In genomic region chr16:67537636-67538591, GRCh38 we compare ENCODE assay signal across 9 cellular contexts. TPM values are rescaled to one million over a fixed set of nuclear protein-coding genes. Genes with fewer than 3 reads are reported as not detected.
A peak's percentile ranks its signal among the peaks of the same experiment; 100 is the strongest.
DNase-seq lines count a peak whose midpoint lies in the region; ATAC-seq, FAIRE-seq and TF ChIP-seq lines count a peak whose summit lies in the region.
"Had no signal": no experiment of that assay in that cellular context is flagged by ENCODE, and none has a peak within 500 bp of the region (broad histone marks: within the 10 kb centered on the region; RNA-seq: fewer than 3 reads in every experiment).

No MANE protein-coding gene starts in this region.

- 0% methylated on average over 12 of the region's 97 CpGs for WGBS in esophagus muscularis mucosa
- WGBS in transverse colon (ENCODE audit: low coverage in 1 of 2), 2 donors, result 2% methylated on average over 48 of the region's 97 CpGs; no CpG with 5 or more reads in 1 of the 2 donors

- H3K36me3 Mint-ChIP-seq in natural killer cell, result no peaks in the 10 kb centered on the region

- intact Hi-C loops in esophagus muscularis mucosa (cut with DNase I) (no loop called here), natural killer cell (cut with micrococcal nuclease) (loop anchor here (2.0 kb wide), 1 partner anchor 17 kb away; no protein-coding TSS in a partner anchor), transverse colon (cut with DNase I; ENCODE audit: low total_unique reads) (no loop called here)

- peak; percentile 66 to 83 (median 74) for ATAC-seq in natural killer cell

- peak overlapping the region; percentile 89 to 94 for H3K27ac Mint-ChIP-seq in natural killer cell

- FAIRE-seq in H54 (lab: Jason Lieb, UNC), result no peak

- no peak for TF ChIP-seq CTCF in esophagus muscularis mucosa (IDR thresholded peaks at IDR 0.05)
- no peak for TF ChIP-seq CTCF in natural killer cell (IDR thresholded peaks at IDR 0.05)
- TF ChIP-seq CTCF in transverse colon (IDR thresholded peaks at IDR 0.05), result no peak

- H3K27me3 Mint-ChIP-seq in natural killer cell (ENCODE audit: low read depth in 2 of 2), result no peaks in the 10 kb centered on the region

- H3K9me3 ChIP-seq in HUES48 (ENCODE audit: control insufficient read depth, insufficient read depth, low read length) (no peaks in the 10 kb centered on the region), esophagus muscularis mucosa (no peaks in the 10 kb centered on the region), transverse colon (no peaks in the 10 kb centered on the region)

- H3K36me3 ChIP-seq in HUES48 (ENCODE audit: control insufficient read depth, insufficient read depth, low read length) (0 out of 2 replicates have a peak, but pooled peaks cover 5% of the 10 kb centered on the region), esophagus muscularis mucosa (peaks cover 7 to 45% (median 41%) of the 10 kb centered on the region in 4 donors), transverse colon (no peaks in the 10 kb centered on the region)

- TF ChIP-seq POLR2A in esophagus muscularis mucosa (IDR thresholded peaks at IDR 0.05; ENCODE audit: low read depth) (no peak), transverse colon (IDR thresholded peaks at IDR 0.05) (peak; percentile 19), H54 (IDR thresholded peaks at IDR 0.05; ENCODE audit: low read depth, low read length) (no peak)

- H3K4me3 ChIP-seq in GM08714 (ENCODE audit: low read length) (peak overlapping the region; percentile 75; the same call in 1 of the 2 replicates), HUES48 (ENCODE audit: low read depth, low read length) (peak overlapping the region; percentile 66), esophagus muscularis mucosa (peak overlapping the region; percentile 60 to 72 (median 62)), transverse colon (peak overlapping the region; percentile 40 to 73 (median 65))

- H3K4me1 Mint-ChIP-seq in natural killer cell, result peaks cover 37 to 78% of the 10 kb centered on the region in 2 donors

- H3K27ac ChIP-seq in HUES48 (ENCODE audit: low read depth, low read length) (peak overlapping the region; percentile 36), esophagus muscularis mucosa (replicated peaks in 1 of 4) (peak overlapping the region; percentile 75 to 84 (median 80)), transverse colon (peak overlapping the region; percentile 66 to 82 (median 78))
- H3K27ac ChIP-seq: KMS-11 had no signal

- H3K27me3 ChIP-seq in HUES48 (ENCODE audit: control insufficient read depth, insufficient read depth, low read length) (peaks cover 77% of the 10 kb centered on the region), esophagus muscularis mucosa (no peaks in the 10 kb centered on the region), transverse colon (peaks cover 17% of the 10 kb centered on the region)

- peak overlapping the region; percentile 22; the same call in 1 of the 2 replicates for H3K9ac ChIP-seq in HUES48 (ENCODE audit: low read depth, low read length)
- H3K9ac ChIP-seq: KMS-11 had no signal

- peaks cover 3% of the 10 kb centered on the region; the same call in 1 of the 2 replicates for H3K4me1 ChIP-seq in HUES48 (ENCODE audit: control insufficient read depth, insufficient read depth, low read length)
- H3K4me1 ChIP-seq in esophagus muscularis mucosa, result peaks cover 62 to 85% (median 81%) of the 10 kb centered on the region in 4 donors
- H3K4me1 ChIP-seq in transverse colon, result peaks cover 12 to 30% (median 24%) of the 10 kb centered on the region in 4 donors

- in situ Hi-C loops in transverse colon (cut with MboI; ENCODE audit: low pct_ligation_motif_present in 1 of 4, low pct_unique_long_range_greater_than_20kb in 1 of 4, low sequenced_read_pairs in 3 of 4), result no loop called here
- in situ Hi-C loops in G401 (cut with HindIII; ENCODE audit: low sequenced_read_pairs), result no loop called here

- H3K9me3 Mint-ChIP-seq in natural killer cell, result no peaks in the 10 kb centered on the region

- DNase-seq in activated T-cell treated with anti-CD3 and anti-CD28 coated beads for 4 hours (peak; percentile 51), esophagus muscularis mucosa (ENCODE audit: extremely low spot score) (no peak), natural killer cell (peak; percentile 74), transverse colon (peak; percentile 73), H54 (ENCODE audit: insufficient read length, low spot score) (no peak), G401 (ENCODE audit: low spot score) (no peak)

- H3K4me3 Mint-ChIP-seq in natural killer cell, result peak overlapping the region; percentile 91

- TF ChIP-seq EP300 in esophagus muscularis mucosa (IDR thresholded peaks at IDR 0.05), result no peak
- no peak for TF ChIP-seq EP300 in transverse colon (IDR thresholded peaks at IDR 0.05; ENCODE audit: low read depth)

RNA-seq across cellular contexts. Expression of gene RIPOR1, which starts 9.3 kb away (rescaled TPM):
- 100 to 1,000 TPM in 1 of 4 donors, 10 to 100 TPM in 3; 63.1 to 108 (median 68.4) TPM for total RNA-seq in esophagus muscularis mucosa
- 100 to 1,000 TPM in 1 of 3 donors, 10 to 100 TPM in 2; 68.2 to 118 (median 74.8) TPM for total RNA-seq in natural killer cell
- 100 to 1,000 TPM in 1 of 4 donors, 10 to 100 TPM in 3; 11.2 to 141 (median 24.1) TPM for total RNA-seq in transverse colon
- 4.1 and 11.5 TPM in 2 replicates for total RNA-seq in G401 (2014; rRNA removed; shearing (Covaris generic))

RNA-seq across cellular contexts. Expression of gene CTCF, which starts 24.4 kb away (rescaled TPM):
- 10 to 100 TPM; 27.5 to 46.3 (median 38.5) TPM for total RNA-seq in esophagus muscularis mucosa
- total RNA-seq in natural killer cell, result 10 to 100 TPM; 61.4 to 76.7 (median 63.6) TPM
- 10 to 100 TPM; 40.0 to 46.8 (median 41.9) TPM for total RNA-seq in transverse colon
- total RNA-seq in G401 (2014; rRNA removed; shearing (Covaris generic)), result 32.4 and 37.3 TPM in 2 replicates

RNA-seq across cellular contexts. Expression of gene AGRP, which starts 54.6 kb away (rescaled TPM):
- total RNA-seq in esophagus muscularis mucosa (not detected), natural killer cell (under 1 TPM in 1 of 3 donors, not detected in 2; 0.50 TPM), transverse colon (not detected)
- total RNA-seq in G401 (2014; rRNA removed; shearing (Covaris generic)), result not detected in 2 replicates

RNA-seq across cellular contexts. Expression of gene ATP6V0D1, which starts 57.0 kb away (rescaled TPM):
- total RNA-seq in esophagus muscularis mucosa, result 100 to 1,000 TPM; 103 to 131 (median 119) TPM
- 10 to 100 TPM; 76.0 to 84.9 (median 83.3) TPM for total RNA-seq in natural killer cell
- 100 to 1,000 TPM; 218 to 457 (median 386) TPM for total RNA-seq in transverse colon
- total RNA-seq in G401 (2014; rRNA removed; shearing (Covaris generic)), result 91.8 and 119 TPM in 2 replicates

Comparison
In these comparisons a context has a peak if more than half of its experiments do, and no peak if none do; other contexts are left out.
1. DNase-seq: peak in activated T-cell treated with anti-CD3 and anti-CD28 coated beads for 4 hours (single experiment), natural killer cell (single experiment) and transverse colon (single experiment); none in esophagus muscularis mucosa (single experiment), H54 (single experiment) and G401 (single experiment).
2. Peak in every context shown above with its lines, with median percentiles within 50 percentile points of each other: H3K4me3 ChIP-seq and H3K27ac ChIP-seq.